ENCODE assay signal across 12 cellular contexts in genomic region chr7:143424476-143424875, GRCh38. TPM values are rescaled to one million over a fixed set of nuclear protein-coding genes. Genes with fewer than 3 reads are reported as not detected.
"Had no signal": no experiment of that assay in that cellular context is flagged by ENCODE, and none has a peak within 500 bp of the region (broad histone marks: within the 10 kb centered on the region; RNA-seq: fewer than 3 reads in every experiment).

No MANE protein-coding gene starts in this region.

RNA-seq across cellular contexts. Expression of gene TAS2R60, which starts 18.8 kb away (rescaled TPM):
- total RNA-seq: stomach, suprapubic skin, testis, thyroid gland, tibial nerve, transverse colon, upper lobe of right lung, vagina had no signal
- polyA plus RNA-seq: stomach, urinary bladder had no signal

RNA-seq across cellular contexts. Expression of gene TAS2R41, which starts 53.2 kb away (rescaled TPM):
- total RNA-seq: subcutaneous adipose tissue, suprapubic skin, temporal lobe, thyroid gland, tibial nerve, transverse colon, upper lobe of right lung, ureter, urinary bladder, vagina had no signal
- polyA plus RNA-seq: stomach, urinary bladder had no signal
